7 cellular contexts compared by ENCODE assay signal in genomic region chr7:12720466-12720865, GRCh38. TPM values are rescaled to one million over a fixed set of nuclear protein-coding genes. Genes with fewer than 3 reads are reported as not detected.
DNase-seq lines count a peak whose midpoint lies in the region; ATAC-seq and TF ChIP-seq lines count a peak whose summit lies in the region.
"Not testable (repeated sequence)": the region's sequence is repeated elsewhere in the genome, so short reads cannot be mapped to it uniquely, and the experiment has no call there.

No MANE protein-coding gene starts in this region.

- H3K4me3 Mint-ChIP-seq in activated naive CD8-positive, alpha-beta T cell treated with anti-CD3 and anti-CD28 coated beads, Interleukin-2, amount 50 U/mL, for 24 hours; dendritic cell treated with granulocyte-macrophage colony-stimulating factor and Interleukin-4, amounts not matched to agents 40 ng/mL and 50 ng/mL, for 4 days: not testable (repeated sequence)
- peak overlapping the region in 1 of 2 donors; percentile 63 for H3K4me3 Mint-ChIP-seq in stimulated activated naive B cell treated with anti-CD40 and anti-IgM and Interleukin-4, amounts not matched to agents 10 μg/mL and 1 μg/mL and 100 μg/mL, for 72 hours

- TF ChIP-seq CTCF in RWPE2 (IDR thresholded peaks at IDR 0.05; ENCODE audit: poor library complexity, severe bottlenecking); right atrium auricular region (IDR thresholded peaks at IDR 0.05); upper lobe of left lung (IDR thresholded peaks at IDR 0.05): not testable (repeated sequence)

- not testable (repeated sequence) for H3K9me3 Mint-ChIP-seq in activated naive CD8-positive, alpha-beta T cell treated with anti-CD3 and anti-CD28 coated beads, Interleukin-2, amount 50 U/mL, for 24 hours; dendritic cell treated with granulocyte-macrophage colony-stimulating factor and Interleukin-4, amounts not matched to agents 40 ng/mL and 50 ng/mL, for 4 days; stimulated activated naive B cell treated with anti-CD40 and anti-IgM and Interleukin-4, amounts not matched to agents 10 μg/mL and 1 μg/mL and 100 μg/mL, for 72 hours

- H3K9me3 ChIP-seq in RWPE2 (ENCODE audit: severe bottlenecking); right atrium auricular region; muscle layer of duodenum (ENCODE audit: control insufficient read depth in 1 of 2, low read length in 2 of 2); upper lobe of left lung: not testable (repeated sequence)

- H3K27ac ChIP-seq in RWPE2 (ENCODE audit: poor library complexity, severe bottlenecking) (peak overlapping the region; percentile 94), right atrium auricular region (peak overlapping the region; percentile 54 to 72), muscle layer of duodenum (ENCODE audit: low read length) (peak overlapping the region; percentile 33), upper lobe of left lung (peak overlapping the region; percentile 52 to 67 (median 56))

- H3K27me3 ChIP-seq in RWPE2 (ENCODE audit: insufficient read depth, poor library complexity, severe bottlenecking); right atrium auricular region; muscle layer of duodenum (ENCODE audit: low read depth, low read length); upper lobe of left lung: not testable (repeated sequence)

- WGBS in upper lobe of left lung, 2 donors: 89 to 93% methylated on average over 11 of the region's 11 CpGs

- H3K36me3 ChIP-seq in RWPE2 (ENCODE audit: low read depth); right atrium auricular region; muscle layer of duodenum (ENCODE audit: control insufficient read depth in 1 of 2, insufficient read depth in 2 of 2, low read length in 2 of 2); upper lobe of left lung: not testable (repeated sequence)

- H3K27ac Mint-ChIP-seq in activated naive CD8-positive, alpha-beta T cell treated with anti-CD3 and anti-CD28 coated beads, Interleukin-2, amount 50 U/mL, for 24 hours: peak overlapping the region; percentile 47
- H3K27ac Mint-ChIP-seq in dendritic cell treated with granulocyte-macrophage colony-stimulating factor and Interleukin-4, amounts not matched to agents 40 ng/mL and 50 ng/mL, for 4 days: peak overlapping the region; percentile 44
- peak overlapping the region; percentile 14 for H3K27ac Mint-ChIP-seq in stimulated activated naive B cell treated with anti-CD40 and anti-IgM and Interleukin-4, amounts not matched to agents 10 μg/mL and 1 μg/mL and 100 μg/mL, for 72 hours

- TF ChIP-seq EP300 in upper lobe of left lung (IDR thresholded peaks at IDR 0.05): not testable (repeated sequence)

- not testable (repeated sequence) for ATAC-seq in RWPE2 (ENCODE audit: low read depth); activated naive CD8-positive, alpha-beta T cell treated with anti-CD3 and anti-CD28 coated beads, Interleukin-2, amount 50 U/mL, for 24 hours; stimulated activated naive B cell treated with anti-CD40 and anti-IgM and Interleukin-4, amounts not matched to agents 10 μg/mL and 1 μg/mL and 100 μg/mL, for 72 hours (replicated peaks); upper lobe of left lung (ENCODE audit: low FRiP score in 2 of 2)

- peaks cover 42% of the 10 kb centered on the region for H3K4me1 Mint-ChIP-seq in activated naive CD8-positive, alpha-beta T cell treated with anti-CD3 and anti-CD28 coated beads, Interleukin-2, amount 50 U/mL, for 24 hours
- peaks cover 68% of the 10 kb centered on the region for H3K4me1 Mint-ChIP-seq in dendritic cell treated with granulocyte-macrophage colony-stimulating factor and Interleukin-4, amounts not matched to agents 40 ng/mL and 50 ng/mL, for 4 days (ENCODE audit: low read depth)
- not testable (repeated sequence) for H3K4me1 Mint-ChIP-seq in stimulated activated naive B cell treated with anti-CD40 and anti-IgM and Interleukin-4, amounts not matched to agents 10 μg/mL and 1 μg/mL and 100 μg/mL, for 72 hours

- intact Hi-C loops in dendritic cell treated with granulocyte-macrophage colony-stimulating factor and Interleukin-4, amounts not matched to agents 40 ng/mL and 50 ng/mL, for 4 days (cut with micrococcal nuclease): not testable (repeated sequence)

- not testable (repeated sequence) for H3K36me3 Mint-ChIP-seq in activated naive CD8-positive, alpha-beta T cell treated with anti-CD3 and anti-CD28 coated beads, Interleukin-2, amount 50 U/mL, for 24 hours (ENCODE audit: low read depth); dendritic cell treated with granulocyte-macrophage colony-stimulating factor and Interleukin-4, amounts not matched to agents 40 ng/mL and 50 ng/mL, for 4 days (ENCODE audit: low read depth); stimulated activated naive B cell treated with anti-CD40 and anti-IgM and Interleukin-4, amounts not matched to agents 10 μg/mL and 1 μg/mL and 100 μg/mL, for 72 hours

- not testable (repeated sequence) for H3K4me3 ChIP-seq in RWPE2 (ENCODE audit: severe bottlenecking); right atrium auricular region; muscle layer of duodenum (ENCODE audit: low read depth in 1 of 2, low read length in 2 of 2); upper lobe of left lung

- H3K4me1 ChIP-seq in RWPE2 (ENCODE audit: insufficient read depth, poor library complexity, severe bottlenecking) (peaks cover 36% of the 10 kb centered on the region), right atrium auricular region (peaks cover 0 to 52% of the 10 kb centered on the region in 2 donors), upper lobe of left lung (peaks cover 35 to 50% (median 41%) of the 10 kb centered on the region in 4 donors)
- H3K4me1 ChIP-seq in muscle layer of duodenum (ENCODE audit: control insufficient read depth in 1 of 2, insufficient read depth in 2 of 2, low read length in 2 of 2): not testable (repeated sequence)

- not testable (repeated sequence) for DNase-seq in RWPE2 (ENCODE audit: low spot score); activated naive CD8-positive, alpha-beta T cell treated with anti-CD3 and anti-CD28 coated beads, Interleukin-2, amount 50 U/mL, for 24 hours; right atrium auricular region (ENCODE audit: low spot score); stimulated activated naive B cell treated with anti-CD40 and anti-IgM and Interleukin-4, amounts not matched to agents 10 μg/mL and 1 μg/mL and 100 μg/mL, for 72 hours; upper lobe of left lung

- not testable (repeated sequence) for H3K27me3 Mint-ChIP-seq in activated naive CD8-positive, alpha-beta T cell treated with anti-CD3 and anti-CD28 coated beads, Interleukin-2, amount 50 U/mL, for 24 hours; dendritic cell treated with granulocyte-macrophage colony-stimulating factor and Interleukin-4, amounts not matched to agents 40 ng/mL and 50 ng/mL, for 4 days; stimulated activated naive B cell treated with anti-CD40 and anti-IgM and Interleukin-4, amounts not matched to agents 10 μg/mL and 1 μg/mL and 100 μg/mL, for 72 hours

- not testable (repeated sequence) for TF ChIP-seq POLR2A in upper lobe of left lung (IDR thresholded peaks at IDR 0.05)

RNA-seq across cellular contexts. Expression of gene ARL4A, which starts 33.0 kb away (rescaled TPM):
- total RNA-seq in right atrium auricular region: 10 to 100 TPM; 13.3 to 25.0 TPM
- total RNA-seq in upper lobe of left lung: 10 to 100 TPM in 4 of 6 donors, 1 to 10 TPM in 2; 5.9 to 47.5 (median 30.5) TPM

Comparison
In these comparisons a context has a peak if more than half of its experiments do, and no peak if none do; other contexts are left out.
1. H3K27ac ChIP-seq: peak in every context shown above with its lines; median percentile 94 in RWPE2; 63 in right atrium auricular region; 56 in upper lobe of left lung; 33 in muscle layer of duodenum.